In the genomic region with DNA sequence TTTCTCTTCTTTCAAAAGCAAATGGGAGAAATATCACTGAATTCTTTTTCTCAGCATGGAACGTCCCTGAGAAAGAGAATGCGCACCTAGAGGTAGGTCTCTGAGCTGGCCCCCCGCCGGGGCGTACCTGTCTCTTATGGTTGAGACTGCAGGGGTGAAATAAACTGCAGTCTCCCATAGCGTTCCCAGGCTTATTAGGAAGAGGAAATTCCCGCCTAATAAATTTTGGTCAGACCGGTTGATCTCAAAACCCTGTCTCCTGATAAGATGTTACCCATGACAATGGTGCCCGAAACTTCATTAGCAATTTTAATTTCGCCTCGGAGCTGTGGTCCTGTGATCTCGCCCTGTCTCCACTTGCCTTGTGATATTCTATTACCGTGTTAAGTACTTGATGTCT, we compare ENCODE assay signal across 1 cellular context.
TF ChIP-seq lines count a peak whose summit lies in the region.

No MANE protein-coding gene starts in this region.

TF ChIP-seq in H1, 55 proteins besides CTCF, POLR2A, EP300 and RAD21:
- 0 out of 2 replicates have a peak, but pooled peaks have one; percentile 6 for TF ChIP-seq SP1 (IDR thresholded peaks at IDR 0.05; ENCODE audit: low read depth, low read length)
- TF ChIP-seq TBP (IDR thresholded peaks at IDR 0.05; ENCODE audit: low read depth, low read length) = 0 out of 2 replicates have a peak, but pooled peaks have one; percentile 17
- TF ChIP-seq HDAC2 (IDR thresholded peaks at IDR 0.05; ENCODE audit: borderline replicate concordance in 1 of 2, low read depth in 2 of 2, low read length in 2 of 2) = 0 out of 4 replicates have a peak, but pooled peaks of 1 of the 2 experiments have one; percentile 5
